In the genomic region with DNA sequence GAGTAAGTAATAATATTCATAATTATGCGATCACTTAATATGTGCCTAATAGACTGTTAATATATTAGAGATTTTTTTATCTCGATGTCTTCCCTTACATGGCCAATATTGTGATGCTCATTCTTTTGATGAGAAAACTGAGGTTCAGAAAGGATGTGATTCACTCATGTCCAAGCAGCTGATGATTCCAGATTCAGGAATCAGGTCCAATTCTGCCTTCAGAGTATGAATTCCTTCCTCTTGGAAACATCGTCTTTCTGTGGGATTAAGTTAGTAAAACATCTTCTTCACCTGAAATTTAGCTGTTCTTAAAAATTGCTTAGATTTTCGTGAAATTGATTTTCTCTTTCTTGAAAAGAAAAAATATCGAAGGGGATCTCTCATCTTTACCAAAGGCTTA, we compare ENCODE assay signal across 35 cellular contexts.
DNase-seq lines count a peak whose midpoint lies in the region; ATAC-seq, FAIRE-seq and TF ChIP-seq lines count a peak whose summit lies in the region.
"Had no signal": no experiment of that assay in that cellular context is flagged by ENCODE, and none has a peak within 500 bp of the region (broad histone marks: within the 10 kb centered on the region; RNA-seq: fewer than 3 reads in every experiment).

No MANE protein-coding gene starts in this region.

- 73% methylated on average over 5 of the region's 5 CpGs for WGBS in A549 (ENCODE audit: missing lambda C conversion rate)
- 87% methylated on average over 5 of the region's 5 CpGs for WGBS in hepatocyte (ENCODE audit: low lambda C conversion rate, missing lambda C conversion rate)
- WGBS in neuronal stem cell (ENCODE audit: extremely low coverage in 2 of 2, insufficient read length in 2 of 2, insufficient replicate concordance in 1 of 2), 2 donors: no CpG with 5 or more reads among the region's 5 CpGs

- H3K4me2 ChIP-seq in A549 (no peak overlapping the region), hepatocyte (no peak overlapping the region), neuronal stem cell (ENCODE audit: insufficient read depth, low read length, poor library complexity, severe bottlenecking) (no peak overlapping the region)

- no peak overlapping the region for H2BK120ac ChIP-seq in neuronal stem cell (ENCODE audit: low read depth, low read length)

- no peaks in the 10 kb centered on the region for H3K36me3 ChIP-seq in adipocyte (ENCODE audit: control insufficient read depth, insufficient read depth, low read length, severe bottlenecking)
- H3K36me3 ChIP-seq in hepatocyte (replicated peaks; ENCODE audit: insufficient read depth, low read depth): no peaks in the 10 kb centered on the region
- H3K36me3 ChIP-seq in neuronal stem cell (replicated peaks in 1 of 2; ENCODE audit: control insufficient read depth in 2 of 2, insufficient read depth in 2 of 2, low read length in 2 of 2): no peaks in the 10 kb centered on the region
- H3K36me3 ChIP-seq in A673 (ENCODE audit: insufficient read depth, low read length, poor library complexity, severe bottlenecking): no peaks in the 10 kb centered on the region
- H3K36me3 ChIP-seq: BE2C, gastrocnemius medialis, lower lobe of right lung, thoracic aorta had no signal

- H3K27ac ChIP-seq in A549 (no peak overlapping the region), hepatocyte (peak overlapping the region; percentile 44), neuronal stem cell (replicated peaks; ENCODE audit: low read length) (no peak overlapping the region), A673 (ENCODE audit: low read depth, low read length, poor library complexity, severe bottlenecking) (no peak overlapping the region)
- H3K27ac ChIP-seq: 22Rv1, gastrocnemius medialis, lower lobe of right lung, thoracic aorta had no signal

- H3K18ac ChIP-seq in neuronal stem cell (ENCODE audit: low read length): no peak overlapping the region

- CTCF ChIA-PET in A549 (lab: Yijun Ruan, JAX): no interaction called here
- CTCF ChIA-PET in A673 (lab: Charles Lee): no interaction called here

- no TSS peak for BruUV-seq in A673 (replicated peaks; lab: Mats Ljungman, UMichigan)

- H3K27ac Mint-ChIP-seq in activated T-helper 2 cell treated with anti-CD3 and anti-CD28 coated beads, Interferon-gamma antibody, Interleukin-2, Interleukin-4, amounts not matched to agents 10 μg/mL and 5 μg/mL and 100 μg/mL, durations not matched to agents 14 hours and 24 hours and 36 hours: no peak overlapping the region
- H3K27ac Mint-ChIP-seq: activated T-cell treated with anti-CD3 and anti-CD28 coated beads, Interleukin-2, amount 50 U/mL, for 72 hours; CD8-positive, alpha-beta memory T cell; endodermal cell; nephron had no signal

- H4K8ac ChIP-seq in neuronal stem cell (ENCODE audit: low read depth, low read length): no peak overlapping the region

- H3K14ac ChIP-seq in neuronal stem cell (ENCODE audit: low read length): no peak overlapping the region

- H3K9ac ChIP-seq in adipocyte (ENCODE audit: low read length) (peak overlapping the region; percentile 61), neuronal stem cell (ENCODE audit: low read depth, low read length, poor library complexity) (no peak overlapping the region)

- TF ChIP-seq EP300 in A549 (IDR thresholded peaks at IDR 0.05): no peak

- no peaks in the 10 kb centered on the region for H3K79me1 ChIP-seq in neuronal stem cell (ENCODE audit: low read depth, low read length)

- TF ChIP-seq CTCF in A549 (IDR thresholded peaks at IDR 0.05) (no peak), hepatocyte (IDR thresholded peaks at IDR 0.05; ENCODE audit: poor library complexity) (no peak), A673 (conservative IDR thresholded peaks at IDR 0.05; ENCODE audit: low read depth, low read length) (no peak)

- peaks cover 4% of the 10 kb centered on the region for H3K4me1 Mint-ChIP-seq in activated T-helper 2 cell treated with anti-CD3 and anti-CD28 coated beads, Interferon-gamma antibody, Interleukin-2, Interleukin-4, amounts not matched to agents 10 μg/mL and 5 μg/mL and 100 μg/mL, durations not matched to agents 14 hours and 24 hours and 36 hours (ENCODE audit: low read depth)
- H3K4me1 Mint-ChIP-seq: CD8-positive, alpha-beta memory T cell; central memory CD8-positive, alpha-beta T cell; nephron had no signal

- H3K9me3 ChIP-seq in A549 (no peaks in the 10 kb centered on the region), adipocyte (ENCODE audit: control insufficient read depth, low read length) (no peaks in the 10 kb centered on the region), hepatocyte (ENCODE audit: low read depth) (no peaks in the 10 kb centered on the region), neuronal stem cell (replicated peaks in 1 of 2; ENCODE audit: control insufficient read depth in 2 of 2, insufficient read depth in 1 of 2, low read depth in 1 of 2, low read length in 2 of 2) (peaks cover 0 to 5% of the 10 kb centered on the region in 2 donors), A673 (ENCODE audit: low read depth, low read length, poor library complexity, severe bottlenecking) (no peaks in the 10 kb centered on the region)
- H3K9me3 ChIP-seq: BE2C, gastrocnemius medialis, lower lobe of right lung, mucosa of descending colon, thoracic aorta had no signal

- no peak overlapping the region for H2BK5ac ChIP-seq in neuronal stem cell (ENCODE audit: low read length)

- ATAC-seq in A549 (no peak), GM19023 (IDR thresholded peaks at IDR 0.05; ENCODE audit: unreplicated experiment) (no peak)
- ATAC-seq: activated CD4-positive, CD25-positive, alpha-beta regulatory T cell treated with anti-CD3 and anti-CD28 coated beads, Interleukin-2, amount 50 U/mL, for 24 hours; activated T-cell treated with anti-CD3 and anti-CD28 coated beads, Interleukin-2, amount 50 U/mL, for 72 hours; gastrocnemius medialis; HepG2; lower lobe of right lung had no signal

- no peak overlapping the region for H2BK15ac ChIP-seq in neuronal stem cell (ENCODE audit: low read length)

- no peak overlapping the region for H2AK5ac ChIP-seq in neuronal stem cell (ENCODE audit: low read depth, low read length)

- H3K4me3 ChIP-seq in A549 (no peak overlapping the region), adipocyte (ENCODE audit: low read length) (peak overlapping the region; percentile 49), hepatocyte (no peak overlapping the region), neuronal stem cell (ENCODE audit: low read length in 2 of 2) (no peak overlapping the region), A673 (ENCODE audit: low read depth, low read length, poor library complexity, severe bottlenecking) (no peak overlapping the region)
- H3K4me3 ChIP-seq: gastrocnemius medialis, lower lobe of right lung, mucosa of descending colon, skin epidermis, thoracic aorta had no signal

- H4K91ac ChIP-seq in neuronal stem cell (ENCODE audit: low read depth, low read length, poor library complexity): no peak overlapping the region

- no peaks in the 10 kb centered on the region for H4K20me1 ChIP-seq in hepatocyte (ENCODE audit: insufficient read depth, poor library complexity, severe bottlenecking)

- FAIRE-seq in A549 (lab: Jason Lieb, UNC): peak; percentile 23
- FAIRE-seq: H1, HepG2, urothelium cell line had no signal

- H3K4me1 ChIP-seq in A549: no peaks in the 10 kb centered on the region
- peaks cover 25% of the 10 kb centered on the region for H3K4me1 ChIP-seq in adipocyte (ENCODE audit: control insufficient read depth, insufficient read depth, low read length)
- H3K4me1 ChIP-seq in hepatocyte (ENCODE audit: insufficient read depth): no peaks in the 10 kb centered on the region
- H3K4me1 ChIP-seq in neuronal stem cell (ENCODE audit: control insufficient read depth in 2 of 2, insufficient read depth in 1 of 2, low read depth in 1 of 2, low read length in 2 of 2): peaks cover 0 to 2% of the 10 kb centered on the region in 2 donors
- H3K4me1 ChIP-seq in A673 (ENCODE audit: insufficient read depth, low read length, poor library complexity, severe bottlenecking): peaks cover 9% of the 10 kb centered on the region
- H3K4me1 ChIP-seq: BE2C, gastrocnemius medialis, lower lobe of right lung had no signal

- H3K4ac ChIP-seq in neuronal stem cell (ENCODE audit: low read length): no peak overlapping the region

- no peaks in the 10 kb centered on the region for H3K27me3 Mint-ChIP-seq in activated T-helper 2 cell treated with anti-CD3 and anti-CD28 coated beads, Interferon-gamma antibody, Interleukin-2, Interleukin-4, amounts not matched to agents 10 μg/mL and 5 μg/mL and 100 μg/mL, durations not matched to agents 14 hours and 24 hours and 36 hours (ENCODE audit: low read depth)

- TF ChIP-seq RAD21 in A549 (conservative IDR thresholded peaks at IDR 0.05 in 1 of 2, IDR thresholded peaks at IDR 0.05 in 1 of 2): no peak

- no peak for DNase-seq in A549 (ENCODE audit: low read depth in 1 of 2, low spot score in 1 of 2)
- DNase-seq in GM04503 (ENCODE audit: low read depth): peak; percentile 49
- DNase-seq in adipocyte (ENCODE audit: low read depth): no peak
- no peak for DNase-seq in hepatocyte (ENCODE audit: low spot score)
- DNase-seq in neuronal stem cell (ENCODE audit: low spot score): no peak
- no peak for DNase-seq in activated T-helper 2 cell treated with anti-CD3 and anti-CD28 coated beads, Interferon-gamma antibody, Interleukin-2, Interleukin-4, amounts not matched to agents 10 μg/mL and 5 μg/mL and 100 μg/mL, durations not matched to agents 14 hours and 24 hours and 36 hours (ENCODE audit: low spot score)
- no peak for DNase-seq in A673 (ENCODE audit: low spot score)
- DNase-seq: activated CD4-positive, alpha-beta T cell treated with anti-CD3 and anti-CD28 coated beads, Interleukin-2, amount 50 U/mL, for 4 hours; activated naive CD4-positive, alpha-beta T cell treated with Interleukin-2 at 50 U/mL for 16 hours; activated T-cell treated with anti-CD3 and anti-CD28 coated beads, Interleukin-2, amount 50 U/mL, for 72 hours; BE2C; CD8-positive, alpha-beta memory T cell; dermis blood vessel endothelial cell; DMS 273 treated with DMSO at 0.1 percent for 48 hours; endodermal cell; gastrocnemius medialis; Karpas-422; lower lobe of right lung; NCI-H1417 treated with DMSO at 0.1 percent for 48 hours; NCI-H2081; NCI-H526 treated with DMSO at 0.1 percent for 48 hours; Right ventricle myocardium superior; stimulated activated naive CD4-positive, alpha-beta T cell; T-helper 2 cell had no signal

- no peak for TF ChIP-seq POLR2A in A549 (IDR thresholded peaks at IDR 0.05; ENCODE audit: low read length)

- no peak overlapping the region for H2BK12ac ChIP-seq in neuronal stem cell (ENCODE audit: low read length)

- no peaks in the 10 kb centered on the region for H3K79me2 ChIP-seq in hepatocyte

- no peak overlapping the region for H3K4me3 Mint-ChIP-seq in activated T-helper 2 cell treated with anti-CD3 and anti-CD28 coated beads, Interferon-gamma antibody, Interleukin-2, Interleukin-4, amounts not matched to agents 10 μg/mL and 5 μg/mL and 100 μg/mL, durations not matched to agents 14 hours and 24 hours and 36 hours (ENCODE audit: low read depth)
- H3K4me3 Mint-ChIP-seq: activated T-cell treated with anti-CD3 and anti-CD28 coated beads, Interleukin-2, amount 50 U/mL, for 72 hours; CD8-positive, alpha-beta memory T cell; central memory CD8-positive, alpha-beta T cell; endodermal cell; nephron had no signal

- POLR2A ChIA-PET in A549 (lab: Yijun Ruan, JAX) (no interaction called here), A673 (lab: Charles Lee; ENCODE audit: low non-redundant PET) (interaction anchor here (0.6 kb wide), 1 partner anchor 232 kb away, joined by 3 read pairs; no protein-coding TSS in a partner anchor)

- H3K36me3 Mint-ChIP-seq in activated T-helper 2 cell treated with anti-CD3 and anti-CD28 coated beads, Interferon-gamma antibody, Interleukin-2, Interleukin-4, amounts not matched to agents 10 μg/mL and 5 μg/mL and 100 μg/mL, durations not matched to agents 14 hours and 24 hours and 36 hours (ENCODE audit: low read depth): peaks cover 4% of the 10 kb centered on the region

- H3K27me3 ChIP-seq in adipocyte (replicated peaks; ENCODE audit: control insufficient read depth, insufficient read depth, low read length) (no peaks in the 10 kb centered on the region), hepatocyte (no peaks in the 10 kb centered on the region), neuronal stem cell (ENCODE audit: control insufficient read depth in 3 of 3, insufficient read depth in 3 of 3, low read depth in 1 of 3, low read length in 3 of 3) (no peaks in the 10 kb centered on the region), A673 (replicated peaks; ENCODE audit: insufficient read depth, low read depth, low read length, poor library complexity) (no peaks in the 10 kb centered on the region)
- H3K27me3 ChIP-seq: BE2C, gastrocnemius medialis had no signal

- H3K9me2 ChIP-seq in hepatocyte (replicated peaks; ENCODE audit: insufficient read depth): no peaks in the 10 kb centered on the region

- H3K23ac ChIP-seq in neuronal stem cell (ENCODE audit: low read depth, low read length, poor library complexity): no peak overlapping the region

- intact Hi-C loops in activated T-helper 2 cell treated with anti-CD3 and anti-CD28 coated beads, Interferon-gamma antibody, Interleukin-2, Interleukin-4, amounts not matched to agents 10 μg/mL and 5 μg/mL and 100 μg/mL, durations not matched to agents 14 hours and 24 hours and 36 hours (cut with micrococcal nuclease): no loop called here
- intact Hi-C loops in A673 (cut with micrococcal nuclease; ENCODE audit: unreplicated experiment): no loop called here

- H2AFZ ChIP-seq in hepatocyte: no peak overlapping the region
- no peak overlapping the region for H2AFZ ChIP-seq in neuronal stem cell (ENCODE audit: low read length)

- H3K9me3 Mint-ChIP-seq in activated T-helper 2 cell treated with anti-CD3 and anti-CD28 coated beads, Interferon-gamma antibody, Interleukin-2, Interleukin-4, amounts not matched to agents 10 μg/mL and 5 μg/mL and 100 μg/mL, durations not matched to agents 14 hours and 24 hours and 36 hours: peaks cover 6% of the 10 kb centered on the region
- H3K9me3 Mint-ChIP-seq: CD8-positive, alpha-beta memory T cell; central memory CD8-positive, alpha-beta T cell; nephron had no signal
